In the genomic region with DNA sequence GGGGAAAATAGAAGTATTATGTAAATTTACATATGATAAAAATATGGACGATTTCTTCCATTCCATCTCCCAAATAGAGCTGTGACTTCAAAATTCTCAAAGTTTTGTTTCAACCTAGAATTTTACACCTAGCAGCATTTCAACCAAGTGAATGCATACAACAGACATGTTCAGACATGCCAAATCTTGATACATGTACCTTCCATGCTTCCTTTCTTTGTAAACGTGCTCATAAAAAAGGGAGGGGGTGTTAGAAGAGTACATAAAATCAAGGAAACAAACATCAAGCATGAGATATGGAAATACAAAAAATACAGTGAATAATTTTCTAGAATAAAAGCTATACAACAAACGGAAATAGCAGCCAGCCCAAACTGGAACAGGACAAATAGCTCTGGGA, we compare ENCODE assay signal across 15 cellular contexts.
DNase-seq lines count a peak whose midpoint lies in the region; ATAC-seq, FAIRE-seq and TF ChIP-seq lines count a peak whose summit lies in the region.
"Had no signal": no experiment of that assay in that cellular context is flagged by ENCODE, and none has a peak within 500 bp of the region (broad histone marks: within the 10 kb centered on the region; RNA-seq: fewer than 3 reads in every experiment).

No MANE protein-coding gene starts in this region.

- no peaks in the 10 kb centered on the region for H3K9me3 ChIP-seq in H1 (ENCODE audit: insufficient read depth in 2 of 2, low read depth in 1 of 2, low read length in 1 of 2)
- no peaks in the 10 kb centered on the region for H3K9me3 ChIP-seq in keratinocyte (ENCODE audit: control insufficient read depth, low read depth, low read length)
- H3K9me3 ChIP-seq: BLaER1 treated with 17β-estradiol and CSF1 and Interleukin-3, amounts not matched to agents 10 nM and 100 nM had no signal

- H4K20me1 ChIP-seq in H1 (replicated peaks in 1 of 2; ENCODE audit: control insufficient read depth in 1 of 2, insufficient read depth in 2 of 2, low read length in 2 of 2) = no peaks in the 10 kb centered on the region
- H4K20me1 ChIP-seq in keratinocyte (ENCODE audit: control insufficient read depth, extremely low read depth, insufficient read depth, low read length) = no peaks in the 10 kb centered on the region
- H4K20me1 ChIP-seq: BLaER1 treated with 17β-estradiol and CSF1 and Interleukin-3, amounts not matched to agents 10 nM and 100 nM had no signal

- H3K4me1 ChIP-seq in H1 (replicated peaks in 1 of 4; ENCODE audit: control insufficient read depth in 3 of 4, insufficient read depth in 4 of 4, low read length in 3 of 4) (no peaks in the 10 kb centered on the region), keratinocyte (ENCODE audit: control insufficient read depth, extremely low read depth, insufficient read depth, low read length) (no peaks in the 10 kb centered on the region)
- H3K4me1 ChIP-seq: BLaER1 treated with 17β-estradiol and CSF1 and Interleukin-3, amounts not matched to agents 10 nM and 100 nM had no signal

- H4K8ac ChIP-seq in H1 (ENCODE audit: extremely low read depth, insufficient read depth, low read length) = no peak overlapping the region

- H3K27me3 ChIP-seq in H1 (replicated peaks in 1 of 4; ENCODE audit: control insufficient read depth in 3 of 4, extremely low read depth in 1 of 4, insufficient read depth in 3 of 4, low read length in 3 of 4) (no peaks in the 10 kb centered on the region), keratinocyte (ENCODE audit: control insufficient read depth, extremely low read depth, insufficient read depth, low read length) (no peaks in the 10 kb centered on the region)
- H3K27me3 ChIP-seq: BLaER1 treated with 17β-estradiol and CSF1 and Interleukin-3, amounts not matched to agents 10 nM and 100 nM had no signal

- H3K4me3 ChIP-seq in H1 (ENCODE audit: extremely low read depth in 1 of 4, insufficient read depth in 2 of 4, low read depth in 3 of 4, low read length in 4 of 4) = no peak overlapping the region
- H3K4me3 ChIP-seq in keratinocyte (ENCODE audit: control insufficient read depth in 2 of 3, extremely low read depth in 1 of 3, insufficient read depth in 2 of 3, low read depth in 1 of 3, low read length in 3 of 3) = no peak overlapping the region
- H3K4me3 ChIP-seq: BLaER1 treated with 17β-estradiol and CSF1 and Interleukin-3, amounts not matched to agents 10 nM and 100 nM had no signal

- FAIRE-seq in H1 (lab: Jason Lieb, UNC) (no peak), keratinocyte (lab: Jason Lieb, UNC) (no peak)
- FAIRE-seq: GM18507 had no signal

- no peaks in the 10 kb centered on the region for H3K79me2 ChIP-seq in H1 (ENCODE audit: control insufficient read depth in 1 of 2, insufficient read depth in 2 of 2, low read length in 2 of 2)
- H3K79me2 ChIP-seq in keratinocyte (ENCODE audit: control insufficient read depth, insufficient read depth, low read length) = no peaks in the 10 kb centered on the region

- TF ChIP-seq POLR2A in H1 (IDR thresholded peaks at IDR 0.05; ENCODE audit: control extremely low read depth in 1 of 2, low read depth in 2 of 2, low read length in 2 of 2) = no peak

- H3K27ac ChIP-seq in H1 (ENCODE audit: low read depth, low read length) (no peak overlapping the region), keratinocyte (ENCODE audit: control insufficient read depth, insufficient read depth, low read length) (no peak overlapping the region)
- H3K27ac ChIP-seq: BLaER1 treated with 17β-estradiol and CSF1 and Interleukin-3, amounts not matched to agents 10 nM and 100 nM had no signal

- DNase-seq in activated naive CD4-positive, alpha-beta T cell treated with anti-CD3 and anti-CD28 coated beads, Interleukin-2, amount 10 ng/mL, durations not matched to agents 7 days and 5 days = no peak
- no peak for DNase-seq in activated naive CD4-positive, alpha-beta T cell treated with anti-CD3 and anti-CD28 coated beads, Interleukin-2, amount 50 U/mL, for 16 hours
- no peak for DNase-seq in WTC11 (ENCODE audit: low spot score)
- no peak for DNase-seq in H1 (ENCODE audit: low read depth in 1 of 2, low spot score in 2 of 2)
- DNase-seq in keratinocyte (ENCODE audit: low read depth, low spot score) = peak; percentile 4
- no peak for DNase-seq in DMS79 (lab: John Stamatoyannopoulos, UW)
- no peak for DNase-seq in activated T-cell treated with anti-CD3 and anti-CD28 coated beads, Interleukin-2, amount 50 U/mL, for 24 hours
- DNase-seq: Calu3; CD8-positive, alpha-beta T cell; GDM1; GOT3; H9 had no signal

- H3K4me1 Mint-ChIP-seq in activated naive CD4-positive, alpha-beta T cell treated with anti-CD3 and anti-CD28 coated beads, Interleukin-2, amount 10 ng/mL, durations not matched to agents 7 days and 5 days = no peaks in the 10 kb centered on the region
- no peaks in the 10 kb centered on the region for H3K4me1 Mint-ChIP-seq in WTC11
- H3K4me1 Mint-ChIP-seq in activated T-cell treated with anti-CD3 and anti-CD28 coated beads, Interleukin-2, amount 50 U/mL, for 24 hours (ENCODE audit: low read depth) = no peaks in the 10 kb centered on the region
- H3K4me1 Mint-ChIP-seq: B cell, H9 had no signal

- no peak overlapping the region for H2BK12ac ChIP-seq in H1 (ENCODE audit: low read depth, low read length)

- no peak overlapping the region for H3K14ac ChIP-seq in H1 (ENCODE audit: insufficient read length)

- no peak overlapping the region for H2BK120ac ChIP-seq in H1 (replicated peaks; ENCODE audit: low read depth, low read length)

- TF ChIP-seq EP300 in H1 (IDR thresholded peaks at IDR 0.05; ENCODE audit: borderline replicate concordance in 1 of 2, low read depth in 2 of 2, low read length in 2 of 2) = no peak

- dilution Hi-C loops in keratinocyte (cut with MboI; ENCODE audit: extremely low pct_ligation_motif_present, low sequenced_read_pairs) = no loop called here

- no peak for TF ChIP-seq RAD21 in H1 (IDR thresholded peaks at IDR 0.05 in 1 of 2, conservative IDR thresholded peaks at IDR 0.05 in 1 of 2; ENCODE audit: low read depth in 2 of 2, low read length in 2 of 2)

- H3K36me3 ChIP-seq in H1 (ENCODE audit: control insufficient read depth in 2 of 4, insufficient read depth in 4 of 4, low read length in 3 of 4) (no peaks in the 10 kb centered on the region), keratinocyte (ENCODE audit: control insufficient read depth in 2 of 2, extremely low read depth in 1 of 2, insufficient read depth in 2 of 2, low read length in 2 of 2) (no peaks in the 10 kb centered on the region)
- H3K36me3 ChIP-seq: BLaER1 treated with 17β-estradiol and CSF1 and Interleukin-3, amounts not matched to agents 10 nM and 100 nM had no signal

- H3K27ac Mint-ChIP-seq in activated naive CD4-positive, alpha-beta T cell treated with anti-CD3 and anti-CD28 coated beads, Interleukin-2, amount 10 ng/mL, durations not matched to agents 7 days and 5 days = peak overlapping the region; percentile 33
- peak overlapping the region; percentile 37; the same call in 1 of the 2 replicates for H3K27ac Mint-ChIP-seq in WTC11
- no peak overlapping the region for H3K27ac Mint-ChIP-seq in activated T-cell treated with anti-CD3 and anti-CD28 coated beads, Interleukin-2, amount 50 U/mL, for 24 hours
- H3K27ac Mint-ChIP-seq: B cell; CD8-positive, alpha-beta T cell; H9 had no signal

- no peak overlapping the region for H3K4me3 Mint-ChIP-seq in activated naive CD4-positive, alpha-beta T cell treated with anti-CD3 and anti-CD28 coated beads, Interleukin-2, amount 10 ng/mL, durations not matched to agents 7 days and 5 days
- H3K4me3 Mint-ChIP-seq in WTC11 = no peak overlapping the region
- no peak overlapping the region for H3K4me3 Mint-ChIP-seq in activated T-cell treated with anti-CD3 and anti-CD28 coated beads, Interleukin-2, amount 50 U/mL, for 24 hours
- H3K4me3 Mint-ChIP-seq: B cell; CD8-positive, alpha-beta T cell; H9 had no signal

- H3K23me2 ChIP-seq in H1 (ENCODE audit: low read depth, low read length) = no peaks in the 10 kb centered on the region

- no peaks in the 10 kb centered on the region for H3K9me1 ChIP-seq in keratinocyte (ENCODE audit: control insufficient read depth, extremely low read depth, insufficient read depth, low read length)

- no peak overlapping the region for H3K18ac ChIP-seq in H1 (ENCODE audit: extremely low read depth, low read length)

- H2BK15ac ChIP-seq in H1 (ENCODE audit: low read length) = no peak overlapping the region

- H3K9ac ChIP-seq in H1 (replicated peaks in 1 of 4; ENCODE audit: extremely low read depth in 1 of 4, low read depth in 3 of 4, low read length in 3 of 4) (no peak overlapping the region), keratinocyte (ENCODE audit: control insufficient read depth, extremely low read depth, insufficient read depth, low read length) (no peak overlapping the region)
- H3K9ac ChIP-seq: BLaER1 treated with 17β-estradiol and CSF1 and Interleukin-3, amounts not matched to agents 10 nM and 100 nM had no signal

- POLR2A ChIA-PET in WTC11 (lab: Charles Lee) = no interaction called here
- POLR2A ChIA-PET in H1 (lab: Charles Lee; ENCODE audit: partially characterized antibody) = no interaction called here

- H3K36me3 Mint-ChIP-seq in activated naive CD4-positive, alpha-beta T cell treated with anti-CD3 and anti-CD28 coated beads, Interleukin-2, amount 10 ng/mL, durations not matched to agents 7 days and 5 days = no peaks in the 10 kb centered on the region
- no peaks in the 10 kb centered on the region for H3K36me3 Mint-ChIP-seq in WTC11
- H3K36me3 Mint-ChIP-seq in activated T-cell treated with anti-CD3 and anti-CD28 coated beads, Interleukin-2, amount 50 U/mL, for 24 hours (ENCODE audit: low read depth) = no peaks in the 10 kb centered on the region
- H3K36me3 Mint-ChIP-seq: CD8-positive, alpha-beta T cell had no signal

- TF ChIP-seq CTCF in WTC11 (IDR thresholded peaks at IDR 0.05) (no peak), H1 (IDR thresholded peaks at IDR 0.05; ENCODE audit: control extremely low read depth in 1 of 3, insufficient read depth in 1 of 3, low read depth in 1 of 3, low read length in 3 of 3) (no peak), keratinocyte (optimal IDR thresholded peaks at IDR 0.05 in 1 of 3, IDR thresholded peaks at IDR 0.05 in 1 of 3, conservative IDR thresholded peaks at IDR 0.05 in 1 of 3; ENCODE audit: extremely low read depth in 1 of 3, insufficient read depth in 2 of 3, low read length in 3 of 3) (no peak)

- H2BK5ac ChIP-seq in H1 (ENCODE audit: low read depth, low read length) = no peak overlapping the region

- H3K79me1 ChIP-seq in H1 (ENCODE audit: low read depth, low read length) = no peaks in the 10 kb centered on the region

- WGBS in H1 (ENCODE audit: extremely low coverage in 1 of 2, insufficient coverage in 1 of 2, insufficient read length in 1 of 2, insufficient replicate concordance in 2 of 2, low coverage in 1 of 2, low lambda C conversion rate in 2 of 2, missing lambda C conversion rate in 1 of 2), 2 experiments = 95% methylated on average over 3 of the region's 3 CpGs; no CpG with 5 or more reads in 1 of the 2 experiments

- no peak overlapping the region for H2BK20ac ChIP-seq in H1 (ENCODE audit: low read length)

- no peak overlapping the region for H4K91ac ChIP-seq in H1 (replicated peaks; ENCODE audit: insufficient read length, low read length)

- H3K27me3 Mint-ChIP-seq in activated naive CD4-positive, alpha-beta T cell treated with anti-CD3 and anti-CD28 coated beads, Interleukin-2, amount 10 ng/mL, durations not matched to agents 7 days and 5 days = no peaks in the 10 kb centered on the region
- no peaks in the 10 kb centered on the region for H3K27me3 Mint-ChIP-seq in WTC11 (ENCODE audit: low read depth)
- H3K27me3 Mint-ChIP-seq in activated T-cell treated with anti-CD3 and anti-CD28 coated beads, Interleukin-2, amount 50 U/mL, for 24 hours = no peaks in the 10 kb centered on the region
- H3K27me3 Mint-ChIP-seq: B cell had no signal

- no peak overlapping the region for H4K5ac ChIP-seq in H1 (ENCODE audit: insufficient read length, low read depth, low read length)

- H3K4ac ChIP-seq in H1 (replicated peaks; ENCODE audit: insufficient read length, low read depth, low read length) = no peak overlapping the region

- H3K9me3 Mint-ChIP-seq in activated naive CD4-positive, alpha-beta T cell treated with anti-CD3 and anti-CD28 coated beads, Interleukin-2, amount 10 ng/mL, durations not matched to agents 7 days and 5 days = no peaks in the 10 kb centered on the region
- H3K9me3 Mint-ChIP-seq in WTC11 = peaks cover 5% of the 10 kb centered on the region; the same call in 1 of the 2 replicates
- H3K9me3 Mint-ChIP-seq in activated T-cell treated with anti-CD3 and anti-CD28 coated beads, Interleukin-2, amount 50 U/mL, for 24 hours = no peaks in the 10 kb centered on the region
- H3K9me3 Mint-ChIP-seq: H9 had no signal

- peak overlapping the region; percentile 53; the same call in 1 of the 2 replicates for H2AFZ ChIP-seq in H1 (ENCODE audit: low read length)
- no peak overlapping the region for H2AFZ ChIP-seq in keratinocyte (ENCODE audit: control insufficient read depth, low read length)

- H3K56ac ChIP-seq in H1 (replicated peaks; ENCODE audit: insufficient read length, low read depth, low read length) = no peak overlapping the region

- CTCF ChIA-PET in activated naive CD4-positive, alpha-beta T cell treated with anti-CD3 and anti-CD28 coated beads, Interleukin-2, amount 10 ng/mL, durations not matched to agents 7 days and 5 days (lab: Charles Lee) = no interaction called here
- CTCF ChIA-PET in WTC11 (lab: Charles Lee) (no interaction called here), H1 (lab: Charles Lee; ENCODE audit: partially characterized antibody) (no interaction called here)

- no peak overlapping the region for H3K23ac ChIP-seq in H1 (ENCODE audit: insufficient read length)

- H3K4me2 ChIP-seq in H1 (ENCODE audit: insufficient read depth in 1 of 2, low read depth in 2 of 2, low read length in 2 of 2) (no peak overlapping the region), keratinocyte (ENCODE audit: control insufficient read depth, extremely low read depth, insufficient read depth, low read depth, low read length) (no peak overlapping the region)
- H3K4me2 ChIP-seq: BLaER1 treated with 17β-estradiol and CSF1 and Interleukin-3, amounts not matched to agents 10 nM and 100 nM had no signal

- no peak overlapping the region for H2AK5ac ChIP-seq in H1 (ENCODE audit: low read depth, low read length)

- no peak for ATAC-seq in WTC11
- ATAC-seq: CD8-positive, alpha-beta T cell had no signal
